In genomic region chr19:33373701-33374405, GRCh38 we compare ENCODE assay signal across 1 cellular context.
TF ChIP-seq lines count a peak whose summit lies in the region.

CEBPG (plus strand) TSS chr19:33373709; CDS start chr19:33379240, 5,531 bp downstream.

TF ChIP-seq in K562, 482 proteins besides CTCF, POLR2A, EP300 and RAD21 (continued from another document):
- no peak for TF ChIP-seq ZBTB11 (CRISPR knock-in tag; IDR thresholded peaks at IDR 0.05)
- peak; percentile 80 for TF ChIP-seq GATAD2B (IDR thresholded peaks at IDR 0.05; ENCODE audit: borderline replicate concordance)
- no peak for TF ChIP-seq E2F3 (CRISPR knock-in tag; IDR thresholded peaks at IDR 0.05)
- TF ChIP-seq POLR2AphosphoS5 (IDR thresholded peaks at IDR 0.05; ENCODE audit: control insufficient read depth, insufficient read depth, low read depth, low read length), result peak; percentile 35
- peak; percentile 99 for TF ChIP-seq MYC (IDR thresholded peaks at IDR 0.05; ENCODE audit: low read depth, low read length)
- no peak for TF ChIP-seq MYC (CRISPR knock-in tag; IDR thresholded peaks at IDR 0.05; ENCODE audit: borderline replicate concordance, low read depth)
- no peak for TF ChIP-seq ZNF282 (CRISPR knock-in tag; IDR thresholded peaks at IDR 0.05)
- TF ChIP-seq THAP7 (CRISPR knock-in tag; IDR thresholded peaks at IDR 0.05), result 0 out of 2 replicates have a peak, but pooled peaks have one; percentile 42
- no peak for TF ChIP-seq ZNF398 (CRISPR knock-in tag; IDR thresholded peaks at IDR 0.05)
- peak; percentile 79 for TF ChIP-seq CTCFL (IDR thresholded peaks at IDR 0.05; ENCODE audit: borderline replicate concordance, insufficient read depth, low read depth, low read length, poor library complexity, severe bottlenecking)
- no peak for TF ChIP-seq HNRNPK (IDR thresholded peaks at IDR 0.05; ENCODE audit: low read depth, low read length, poor library complexity, severe bottlenecking)
- no peak for TF ChIP-seq ZNF436 (CRISPR knock-in tag; IDR thresholded peaks at IDR 0.05)
- TF ChIP-seq ARID2 (IDR thresholded peaks at IDR 0.05), result no peak
- 0 out of 2 replicates have a peak, but pooled peaks have one; percentile 78 for TF ChIP-seq RBM14 (IDR thresholded peaks at IDR 0.05; ENCODE audit: borderline replicate concordance, insufficient read depth, low read depth, low read length)
- 0 out of 2 replicates have a peak, but pooled peaks have one; percentile 18 for TF ChIP-seq ELF2 (CRISPR knock-in tag; IDR thresholded peaks at IDR 0.05)
- peak; percentile 86 for TF ChIP-seq JUND (IDR thresholded peaks at IDR 0.05; ENCODE audit: borderline replicate concordance, low read depth, low read length)
- TF ChIP-seq JUND (tag; IDR thresholded peaks at IDR 0.05; ENCODE audit: borderline replicate concordance, low read depth, low read length), result peak; percentile 71; the same call in 1 of the 3 replicates
- TF ChIP-seq E2F6 (IDR thresholded peaks at IDR 0.05; ENCODE audit: borderline replicate concordance in 1 of 2, extremely low read depth in 1 of 2, insufficient read depth in 1 of 2, insufficient read length in 1 of 2, low read depth in 1 of 2, low read length in 1 of 2, poor library complexity in 1 of 2, severe bottlenecking in 1 of 2), result peak in 1 of 2 experiments; percentile 43
- TF ChIP-seq DDX20 (tag; IDR thresholded peaks at IDR 0.05; ENCODE audit: low read depth), result no peak
- no peak for TF ChIP-seq BRD4 (IDR thresholded peaks at IDR 0.05)
- peak; percentile 12 to 34; a peak in 2 of 4 replicates for TF ChIP-seq NRF1 (conservative IDR thresholded peaks at IDR 0.05 in 1 of 2, IDR thresholded peaks at IDR 0.05 in 1 of 2)
- no peak for TF ChIP-seq SREBF1 (IDR thresholded peaks at IDR 0.05; ENCODE audit: borderline replicate concordance, low read depth, low read length)
- peak; percentile 98 for TF ChIP-seq ZBTB7A (IDR thresholded peaks at IDR 0.05; ENCODE audit: borderline replicate concordance, control insufficient read depth, low read depth, low read length)
- peak; percentile 79 for TF ChIP-seq CEBPB (tag; IDR thresholded peaks at IDR 0.05)
